Comparison of ENCODE assay signal across 16 cellular contexts in genomic region chr13:110425444-110425780, GRCh38.
DNase-seq lines count a peak whose midpoint lies in the region; ATAC-seq, FAIRE-seq and TF ChIP-seq lines count a peak whose summit lies in the region.
"Had no signal": no experiment of that assay in that cellular context is flagged by ENCODE, and none has a peak within 500 bp of the region (broad histone marks: within the 10 kb centered on the region; RNA-seq: fewer than 3 reads in every experiment).

No MANE protein-coding gene starts in this region.

- H3K4me1 ChIP-seq in mucosa of descending colon (ENCODE audit: low read depth) = no peaks in the 10 kb centered on the region
- peaks cover 0 to 69% (median 43%) of the 10 kb centered on the region in 4 donors for H3K4me1 ChIP-seq in tibial artery

- H3K27me3 ChIP-seq in tibial artery = no peaks in the 10 kb centered on the region
- H3K27me3 ChIP-seq: esophagus muscularis mucosa had no signal

- H3K27me3 Mint-ChIP-seq in HFFc6 (ENCODE audit: insufficient read depth) = no peaks in the 10 kb centered on the region; the same call in 1 of the 2 replicates
- peaks cover 2% of the 10 kb centered on the region for H3K27me3 Mint-ChIP-seq in glutamatergic neuron (ENCODE audit: unreplicated experiment)

- TF ChIP-seq CTCF in HFFc6 (IDR thresholded peaks at IDR 0.05) (no peak), mucosa of descending colon (IDR thresholded peaks at IDR 0.05) (no peak), tibial artery (IDR thresholded peaks at IDR 0.05) (no peak), glutamatergic neuron (IDR thresholded peaks at IDR 0.05; ENCODE audit: partially characterized antibody, unreplicated experiment) (no peak)

- FAIRE-seq in GM19239 (lab: Jason Lieb, UNC) = no peak
- FAIRE-seq: colon, GM18507 had no signal

- H3K36me3 Mint-ChIP-seq in HFFc6 (ENCODE audit: low read depth) (peaks cover 55% of the 10 kb centered on the region), glutamatergic neuron (ENCODE audit: unreplicated experiment) (no peaks in the 10 kb centered on the region)

- H3K4me1 Mint-ChIP-seq in HFFc6 (ENCODE audit: low read depth) = peaks cover 47% of the 10 kb centered on the region
- peaks cover 4% of the 10 kb centered on the region for H3K4me1 Mint-ChIP-seq in glutamatergic neuron (ENCODE audit: low read depth, unreplicated experiment)
- H3K4me1 Mint-ChIP-seq: B cell had no signal

- H3K27ac Mint-ChIP-seq in HFFc6 (peak overlapping the region; percentile 71; the same call in 1 of the 2 replicates), glutamatergic neuron (ENCODE audit: unreplicated experiment) (no peak overlapping the region)
- H3K27ac Mint-ChIP-seq: B cell had no signal

- H3K4me3 Mint-ChIP-seq in HFFc6 = no peak overlapping the region; the same call in 1 of the 2 replicates
- H3K4me3 Mint-ChIP-seq in glutamatergic neuron (ENCODE audit: unreplicated experiment) = no peak overlapping the region
- H3K4me3 Mint-ChIP-seq: B cell had no signal

- peak; percentile 52 for DNase-seq in HFFc6
- no peak for DNase-seq in mucosa of descending colon
- no peak for DNase-seq in tibial artery
- DNase-seq in AG20443 (ENCODE audit: low spot score) = no peak
- no peak for DNase-seq in glutamatergic neuron
- DNase-seq in GM19239 (ENCODE audit: insufficient read length, low spot score) = no peak
- DNase-seq: activated CD4-positive, alpha-beta T cell treated with anti-CD3 and anti-CD28 coated beads, Interleukin-2, amount 50 U/mL, for 4 hours; activated T-cell treated with anti-CD3 and anti-CD28 coated beads, Interleukin-2, amount 50 U/mL, for 1 hour; left cardiac atrium; NCI-H2081 treated with DMSO at 0.1 percent for 48 hours had no signal

- intact Hi-C loops in mucosa of descending colon (cut with DNase I, micrococcal nuclease) = no loop called here
- intact Hi-C loops in tibial artery (cut with DNase I; ENCODE audit: low total_unique reads) = no loop called here

- peak; percentile 27 for ATAC-seq in mucosa of descending colon
- no peak for ATAC-seq in GM18861 (IDR thresholded peaks at IDR 0.05; ENCODE audit: unreplicated experiment)
- ATAC-seq: left cardiac atrium had no signal

- H3K9me3 Mint-ChIP-seq in HFFc6 (no peaks in the 10 kb centered on the region), glutamatergic neuron (ENCODE audit: unreplicated experiment) (no peaks in the 10 kb centered on the region)

- H3K4me3 ChIP-seq in mucosa of descending colon (no peak overlapping the region), tibial artery (no peak overlapping the region)
- H3K4me3 ChIP-seq: esophagus muscularis mucosa had no signal

- no peaks in the 10 kb centered on the region for H3K36me3 ChIP-seq in mucosa of descending colon (ENCODE audit: low read depth)
- H3K36me3 ChIP-seq in tibial artery = peaks cover 19 to 46% (median 36%) of the 10 kb centered on the region in 3 donors

- H3K27ac ChIP-seq in cingulate gyrus (ENCODE audit: low read depth, low read length) (peak overlapping the region; percentile 12), tibial artery (peak overlapping the region; percentile 59 to 85)

- no peaks in the 10 kb centered on the region for H3K9me3 ChIP-seq in mucosa of descending colon
- H3K9me3 ChIP-seq in tibial artery = no peaks in the 10 kb centered on the region
- H3K9me3 ChIP-seq: esophagus muscularis mucosa had no signal
